ENCODE assay signal across 8 cellular contexts in the genomic region with DNA sequence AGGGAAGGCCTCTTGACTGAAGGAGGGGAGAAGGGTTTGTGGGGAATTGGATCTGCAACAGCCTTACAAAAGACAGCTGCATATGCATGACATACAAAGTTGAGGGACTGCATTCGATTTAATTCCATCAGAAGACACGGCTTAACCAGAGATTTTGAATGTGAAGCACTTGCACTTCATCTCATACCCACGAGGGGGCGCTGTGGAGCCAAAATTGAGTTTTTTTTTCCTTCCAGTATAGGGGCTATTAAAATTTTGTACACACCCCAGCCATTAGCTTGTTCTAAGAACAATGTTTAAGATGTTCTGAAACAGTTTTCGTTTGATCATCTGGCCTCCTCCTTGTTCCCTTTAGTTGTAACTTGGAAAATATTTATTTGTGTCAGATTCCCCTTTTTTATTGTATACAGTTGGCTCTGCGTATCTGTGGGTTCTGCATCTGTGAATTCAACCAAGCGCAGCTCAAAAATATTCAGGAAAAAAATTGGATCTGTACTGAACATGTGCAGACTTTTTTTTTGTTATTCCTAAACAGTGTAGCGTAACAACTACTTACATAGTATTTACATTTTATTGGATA. TPM values are rescaled to one million over a fixed set of nuclear protein-coding genes. Genes with fewer than 3 reads are reported as not detected.
DNase-seq lines count a peak whose midpoint lies in the region; ATAC-seq and TF ChIP-seq lines count a peak whose summit lies in the region.

No MANE protein-coding gene starts in this region.

- H3K36me3 Mint-ChIP-seq in Caco-2 (ENCODE audit: insufficient read depth, unreplicated experiment) = peaks cover 35% of the 10 kb centered on the region

- H3K27ac Mint-ChIP-seq in Caco-2 (ENCODE audit: unreplicated experiment) = no peak overlapping the region

- H3K4me3 Mint-ChIP-seq in Caco-2 (ENCODE audit: unreplicated experiment) = peak overlapping the region; percentile 70

- H3K36me3 ChIP-seq in Caco-2 (ENCODE audit: control insufficient read depth, insufficient read depth, low read length) (no peaks in the 10 kb centered on the region; the same call in 1 of the 2 replicates), RWPE2 (ENCODE audit: low read depth) (peaks cover 30% of the 10 kb centered on the region), neutrophil (peaks cover 37% of the 10 kb centered on the region), testis (ENCODE audit: low read depth, missing control alignments) (no peaks in the 10 kb centered on the region)

- CTCF ChIA-PET in Caco-2 (lab: Charles Lee) = interaction anchor here (0.5 to 0.8 kb wide), 9 partner anchors 9 to 1144 kb away, joined by 3 to 6 read pairs (median 4); no protein-coding TSS in a partner anchor

- no peak for TF ChIP-seq POLR2A in testis (IDR thresholded peaks at IDR 0.05)

- no peaks in the 10 kb centered on the region for H3K9me3 ChIP-seq in Caco-2
- H3K9me3 ChIP-seq in RWPE2 (ENCODE audit: severe bottlenecking) = no peaks in the 10 kb centered on the region
- no peaks in the 10 kb centered on the region for H3K9me3 ChIP-seq in neutrophil
- no peaks in the 10 kb centered on the region for H3K9me3 ChIP-seq in testis

- intact Hi-C loops in Caco-2 (cut with micrococcal nuclease; ENCODE audit: unreplicated experiment) = no loop called here
- intact Hi-C loops in testis (cut with DNase I; ENCODE audit: low total_unique reads) = loop anchor here (10.0 kb wide), 1 partner anchor 193 kb away; no protein-coding TSS in a partner anchor

- H3K4me3 ChIP-seq in Caco-2 (ENCODE audit: low read depth, low read length) (peak overlapping the region; percentile 94), RWPE2 (ENCODE audit: severe bottlenecking) (peak overlapping the region; percentile 96), fibroblast of villous mesenchyme (ENCODE audit: low read depth, low read length) (peak overlapping the region; percentile 91), neutrophil (ENCODE audit: low read depth in 1 of 2, low read length in 1 of 2) (peak overlapping the region; percentile 90 to 97), testis (peak overlapping the region; percentile 94 to 99)

- BruUV-seq in Caco-2 (replicated peaks; lab: Mats Ljungman, UMichigan) = no TSS peak

- H3K4me1 ChIP-seq in Caco-2 = peaks cover 7% of the 10 kb centered on the region; the same call in 1 of the 2 replicates
- H3K4me1 ChIP-seq in RWPE2 (ENCODE audit: insufficient read depth, poor library complexity, severe bottlenecking) = peaks cover 5% of the 10 kb centered on the region
- H3K4me1 ChIP-seq in neutrophil (ENCODE audit: control insufficient read depth in 1 of 2, insufficient read depth in 1 of 2, low read depth in 1 of 2, low read length in 1 of 2) = peaks cover 31 to 34% of the 10 kb centered on the region in 2 experiments
- H3K4me1 ChIP-seq in testis = peaks cover 17% of the 10 kb centered on the region

- 30 to 35% methylated on average over 8 of the region's 8 CpGs for WGBS in testis, 2 donors

- H3K27me3 ChIP-seq in Caco-2 (replicated peaks; ENCODE audit: control insufficient read depth, insufficient read depth, low read length) (no peaks in the 10 kb centered on the region), RWPE2 (ENCODE audit: insufficient read depth, poor library complexity, severe bottlenecking) (no peaks in the 10 kb centered on the region), neutrophil (no peaks in the 10 kb centered on the region), testis (no peaks in the 10 kb centered on the region)

- TF ChIP-seq CTCF in Caco-2 (IDR thresholded peaks at IDR 0.05; ENCODE audit: insufficient read depth in 1 of 2, low read depth in 1 of 2, low read length in 1 of 2, severe bottlenecking in 1 of 2, unreplicated experiment in 1 of 2) = peak; percentile 85 to 92
- TF ChIP-seq CTCF in RWPE2 (IDR thresholded peaks at IDR 0.05; ENCODE audit: poor library complexity, severe bottlenecking) = peak; percentile 96
- TF ChIP-seq CTCF in fibroblast of villous mesenchyme (IDR thresholded peaks at IDR 0.05; ENCODE audit: insufficient read depth, low read depth, low read length) = peak; percentile 88
- peak; percentile 95 for TF ChIP-seq CTCF in neutrophil (IDR thresholded peaks at IDR 0.05)
- peak; percentile 91 to 100 (median 97) for TF ChIP-seq CTCF in testis (IDR thresholded peaks at IDR 0.05)

- H3K4me1 Mint-ChIP-seq in Caco-2 (ENCODE audit: low read depth, unreplicated experiment) = peaks cover 7% of the 10 kb centered on the region

- H3K9me3 Mint-ChIP-seq in Caco-2 (ENCODE audit: unreplicated experiment) = no peaks in the 10 kb centered on the region

- POLR2A ChIA-PET in Caco-2 (lab: Charles Lee) = no interaction called here

- ATAC-seq in RWPE2 (ENCODE audit: low read depth) = no peak

- DNase-seq in Caco-2 = peak; percentile 49 to 75
- DNase-seq in HuH-7 (ENCODE audit: low spot score) = peak; percentile 49
- no peak for DNase-seq in RWPE2 (ENCODE audit: low spot score)
- DNase-seq in activated effector memory CD4-positive, alpha-beta T cell treated with Interleukin-2 at 50 U/mL for 16 hours = peak; percentile 67
- DNase-seq in fibroblast of villous mesenchyme (ENCODE audit: low read depth) = peak; percentile 57
- peak; percentile 59 for DNase-seq in testis
- DNase-seq in GF-D8 (lab: John Stamatoyannopoulos, UW) = no peak

- H3K27ac ChIP-seq in RWPE2 (ENCODE audit: poor library complexity, severe bottlenecking) (peak overlapping the region; percentile 67), neutrophil (peak overlapping the region; percentile 90), testis (peak overlapping the region in 1 of 2 donors; percentile 97)

- H3K27me3 Mint-ChIP-seq in Caco-2 (ENCODE audit: insufficient read depth, unreplicated experiment) = no peaks in the 10 kb centered on the region

RNA-seq across cellular contexts. Expression of a gene that starts 1.6 kb away (rescaled TPM):
- total RNA-seq in Caco-2 (2022) (39.1 and 42.8 TPM in 2 replicates), fibroblast of villous mesenchyme (34.1 and 53.5 TPM in 2 replicates), testis (10 to 100 TPM; 73.1 to 89.1 TPM)
- polyA plus RNA-seq in testis (ENCODE audit: insufficient read depth, low read depth, low replicate concordance) = 42.3 TPM

RNA-seq across cellular contexts. Expression of a gene that starts 5.3 kb away (rescaled TPM):
- total RNA-seq in Caco-2 (2022) = 16.5 and 17.7 TPM in 2 replicates
- 31.2 and 34.5 TPM in 2 replicates for total RNA-seq in fibroblast of villous mesenchyme
- 10 to 100 TPM; 51.9 to 64.8 TPM for total RNA-seq in testis
- 20.5 TPM for polyA plus RNA-seq in testis (ENCODE audit: insufficient read depth, low read depth, low replicate concordance)

Comparison
In these comparisons a context has a peak if more than half of its experiments do, and no peak if none do; other contexts are left out.
1. DNase-seq: peak in Caco-2 (2 of 2), HuH-7 (single experiment), activated effector memory CD4-positive, alpha-beta T cell treated with Interleukin-2 at 50 U/mL for 16 hours (single experiment), fibroblast of villous mesenchyme (single experiment) and testis (single experiment); none in RWPE2 (single experiment) and GF-D8 (single experiment).
2. Peak in every context shown above with its lines, with median percentiles within 50 percentile points of each other: H3K4me3 ChIP-seq and CTCF ChIP-seq.